In the genomic region with DNA sequence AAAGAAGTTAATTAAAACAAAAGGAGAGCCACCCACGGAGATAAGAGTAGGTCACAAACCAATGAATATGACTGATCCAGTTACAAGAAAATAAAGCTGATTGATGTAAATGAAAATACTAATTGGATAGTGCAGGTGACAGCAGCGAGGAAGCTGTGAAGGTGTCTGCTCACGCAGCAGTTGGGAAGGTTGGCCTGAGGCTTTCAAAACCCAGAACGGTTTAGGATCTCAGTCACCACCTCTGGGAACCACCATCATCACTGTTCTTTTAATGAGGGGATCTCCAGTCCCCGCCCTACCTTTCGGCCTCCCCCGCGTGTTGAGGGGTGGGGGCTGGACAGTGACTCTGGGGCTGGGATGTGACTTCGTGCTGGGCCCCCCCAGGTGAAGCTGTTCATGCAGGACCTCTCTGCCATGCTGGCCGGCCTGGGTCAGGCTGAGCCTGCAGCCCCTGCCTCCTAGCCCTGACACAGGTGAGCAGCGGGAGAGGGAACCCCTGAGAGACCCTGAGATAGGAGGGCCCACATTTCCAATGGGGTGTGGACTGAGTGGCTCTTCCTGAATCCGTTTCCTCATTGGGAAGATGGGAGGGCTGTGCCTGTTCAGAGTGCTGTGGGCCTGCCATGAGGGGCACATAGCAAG, we compare ENCODE assay signal across 24 cellular contexts. TPM values are rescaled to one million over a fixed set of nuclear protein-coding genes. Genes with fewer than 3 reads are reported as not detected.
A peak's percentile ranks its signal among the peaks of the same experiment; 100 is the strongest.
DNase-seq lines count a peak whose midpoint lies in the region; ATAC-seq and TF ChIP-seq lines count a peak whose summit lies in the region.
"Had no signal": no experiment of that assay in that cellular context is flagged by ENCODE, and none has a peak within 500 bp of the region (broad histone marks: within the 10 kb centered on the region; RNA-seq: fewer than 3 reads in every experiment).

No MANE protein-coding gene starts in this region.

- H3K27me3 Mint-ChIP-seq in activated CD4-positive, alpha-beta T cell treated with anti-CD3 and anti-CD28 coated beads for 36 hours: peaks cover 6% of the 10 kb centered on the region
- peaks cover 8% of the 10 kb centered on the region for H3K27me3 Mint-ChIP-seq in T-helper 2 cell treated with Interferon-gamma antibody and Interleukin-4, amounts not matched to agents 5 μg/mL and 100 μg/mL, for 36 hours (ENCODE audit: low read depth)

- intact Hi-C loops in activated CD4-positive, alpha-beta T cell treated with anti-CD3 and anti-CD28 coated beads for 36 hours (cut with DNase I, micrococcal nuclease): no loop called here
- intact Hi-C loops in Right ventricle myocardium inferior (cut with DNase I): no loop called here
- intact Hi-C loops in Right ventricle myocardium superior (cut with DNase I): no loop called here

- ATAC-seq in activated CD4-positive, alpha-beta T cell treated with anti-CD3 and anti-CD28 coated beads for 36 hours: no peak
- ATAC-seq in Right ventricle myocardium inferior (no peak), Right ventricle myocardium superior (ENCODE audit: poor library complexity) (no peak), GM18517 (IDR thresholded peaks at IDR 0.05; ENCODE audit: unreplicated experiment) (no peak)

- POLR2A ChIA-PET in activated CD4-positive, alpha-beta T cell treated with anti-CD3 and anti-CD28 coated beads for 36 hours (lab: Charles Lee): interaction anchor here (0.7 kb wide), 1 partner anchor 805 kb away, joined by 3 read pairs; no protein-coding TSS in a partner anchor

- H3K27ac ChIP-seq in caudate nucleus (ENCODE audit: low read depth, low read length): peak overlapping the region; percentile 16

- DNase-seq in activated CD4-positive, alpha-beta T cell treated with anti-CD3 and anti-CD28 coated beads for 36 hours: no peak
- no peak for DNase-seq in activated CD4-positive, alpha-beta T cell treated with anti-CD3 and anti-CD28 coated beads, Interleukin-2, amount 50 U/mL, for 4 hours
- DNase-seq in Right ventricle myocardium inferior (ENCODE audit: missing footprints): peak; percentile 34
- no peak for DNase-seq in Right ventricle myocardium superior
- DNase-seq in GM20000 (ENCODE audit: low spot score): peak; percentile 21
- no peak for DNase-seq in caudate nucleus (lab: John Stamatoyannopoulos, UW)
- no peak for DNase-seq in T-helper 2 cell treated with Interferon-gamma antibody and Interleukin-4, amounts not matched to agents 5 μg/mL and 100 μg/mL, for 36 hours (ENCODE audit: low spot score)
- DNase-seq: 8988T; CD4-positive, alpha-beta memory T cell; DMS153; GF-D8; HFFc6; Kasumi-1; MG63; NCI-H1048; NCI-H1436; NCI-H2029 treated with DMSO at 0.1 percent for 48 hours; NCI-H2171; NCI-H446; NCI-H526 treated with DMSO at 0.1 percent for 48 hours; SHP77 had no signal

- no peaks in the 10 kb centered on the region for H3K9me3 Mint-ChIP-seq in activated CD4-positive, alpha-beta T cell treated with anti-CD3 and anti-CD28 coated beads for 36 hours (ENCODE audit: low read depth)
- H3K9me3 Mint-ChIP-seq in T-helper 2 cell treated with Interferon-gamma antibody and Interleukin-4, amounts not matched to agents 5 μg/mL and 100 μg/mL, for 36 hours: no peaks in the 10 kb centered on the region
- H3K9me3 Mint-ChIP-seq: CD4-positive, alpha-beta memory T cell; HFFc6; IgD-negative memory B cell had no signal

- H3K4me3 Mint-ChIP-seq in activated CD4-positive, alpha-beta T cell treated with anti-CD3 and anti-CD28 coated beads for 36 hours: peak overlapping the region; percentile 4
- no peak overlapping the region for H3K4me3 Mint-ChIP-seq in T-helper 2 cell treated with Interferon-gamma antibody and Interleukin-4, amounts not matched to agents 5 μg/mL and 100 μg/mL, for 36 hours
- H3K4me3 Mint-ChIP-seq: B cell, HFFc6 had no signal

- CTCF ChIA-PET in activated CD4-positive, alpha-beta T cell treated with anti-CD3 and anti-CD28 coated beads for 36 hours (lab: Charles Lee): interaction anchor here (0.9 to 1.3 kb wide), 4 partner anchors 14 to 250 kb away, joined by 3 to 6 read pairs (median 4); no protein-coding TSS in a partner anchor

- H3K4me1 Mint-ChIP-seq in activated CD4-positive, alpha-beta T cell treated with anti-CD3 and anti-CD28 coated beads for 36 hours: peaks cover 11% of the 10 kb centered on the region
- peaks cover 9% of the 10 kb centered on the region for H3K4me1 Mint-ChIP-seq in T-helper 2 cell treated with Interferon-gamma antibody and Interleukin-4, amounts not matched to agents 5 μg/mL and 100 μg/mL, for 36 hours (ENCODE audit: low read depth)

- no peak for TF ChIP-seq CTCF in GM20000 (IDR thresholded peaks at IDR 0.05; ENCODE audit: extremely low read depth, missing control alignments)

- no peak overlapping the region for H3K27ac Mint-ChIP-seq in activated CD4-positive, alpha-beta T cell treated with anti-CD3 and anti-CD28 coated beads for 36 hours
- H3K27ac Mint-ChIP-seq in T-helper 2 cell treated with Interferon-gamma antibody and Interleukin-4, amounts not matched to agents 5 μg/mL and 100 μg/mL, for 36 hours: no peak overlapping the region
- H3K27ac Mint-ChIP-seq: B cell, HFFc6 had no signal

- peaks cover 22% of the 10 kb centered on the region for H3K36me3 Mint-ChIP-seq in activated CD4-positive, alpha-beta T cell treated with anti-CD3 and anti-CD28 coated beads for 36 hours (ENCODE audit: low read depth)
- H3K36me3 Mint-ChIP-seq in T-helper 2 cell treated with Interferon-gamma antibody and Interleukin-4, amounts not matched to agents 5 μg/mL and 100 μg/mL, for 36 hours (ENCODE audit: low read depth): peaks cover 30% of the 10 kb centered on the region

RNA-seq across cellular contexts. Expression of gene CFAP73, which starts 7.8 kb away (rescaled TPM):
- 1 to 10 TPM in 1 of 2 experiments, under 1 TPM in 1; 0.86 to 1.1 TPM for total RNA-seq in activated CD4-positive, alpha-beta T cell treated with anti-CD3 and anti-CD28 coated beads for 36 hours
- total RNA-seq in Right ventricle myocardium inferior: not detected
- total RNA-seq in Right ventricle myocardium superior: not detected
- total RNA-seq: CD4-positive, alpha-beta memory T cell had no signal

RNA-seq across cellular contexts. Expression of gene RASAL1, which starts 21.8 kb away (rescaled TPM):
- total RNA-seq in activated CD4-positive, alpha-beta T cell treated with anti-CD3 and anti-CD28 coated beads for 36 hours: 10 to 100 TPM in 1 of 2 experiments, 1 to 10 TPM in 1; 9.0 to 10.6 TPM
- not detected for total RNA-seq in Right ventricle myocardium inferior
- total RNA-seq in Right ventricle myocardium superior: not detected
- total RNA-seq: HFFc6 had no signal

RNA-seq across cellular contexts. Expression of gene DDX54, which starts 27.9 kb away (rescaled TPM):
- 100 to 1,000 TPM; 118 to 132 TPM for total RNA-seq in activated CD4-positive, alpha-beta T cell treated with anti-CD3 and anti-CD28 coated beads for 36 hours
- total RNA-seq in Right ventricle myocardium inferior (38.5 TPM), Right ventricle myocardium superior (33.6 TPM)

RNA-seq across cellular contexts. Expression of gene RITA1, which starts 28.2 kb away (rescaled TPM):
- total RNA-seq in activated CD4-positive, alpha-beta T cell treated with anti-CD3 and anti-CD28 coated beads for 36 hours: 10 to 100 TPM; 23.4 to 25.7 TPM
- total RNA-seq in Right ventricle myocardium inferior (18.1 TPM), Right ventricle myocardium superior (16.3 TPM)

Comparison
In these comparisons a context has a peak if more than half of its experiments do, and no peak if none do; other contexts are left out.
1. DNase-seq: peak in Right ventricle myocardium inferior (single experiment) and GM20000 (single experiment); none in activated CD4-positive, alpha-beta T cell treated with anti-CD3 and anti-CD28 coated beads for 36 hours (single experiment), activated CD4-positive, alpha-beta T cell treated with anti-CD3 and anti-CD28 coated beads, Interleukin-2, amount 50 U/mL, for 4 hours (0 of 2), Right ventricle myocardium superior (single experiment), caudate nucleus (0 of 61) and T-helper 2 cell treated with Interferon-gamma antibody and Interleukin-4, amounts not matched to agents 5 μg/mL and 100 μg/mL, for 36 hours (single experiment).